ENCODE assay signal across 9 cellular contexts in the genomic region with DNA sequence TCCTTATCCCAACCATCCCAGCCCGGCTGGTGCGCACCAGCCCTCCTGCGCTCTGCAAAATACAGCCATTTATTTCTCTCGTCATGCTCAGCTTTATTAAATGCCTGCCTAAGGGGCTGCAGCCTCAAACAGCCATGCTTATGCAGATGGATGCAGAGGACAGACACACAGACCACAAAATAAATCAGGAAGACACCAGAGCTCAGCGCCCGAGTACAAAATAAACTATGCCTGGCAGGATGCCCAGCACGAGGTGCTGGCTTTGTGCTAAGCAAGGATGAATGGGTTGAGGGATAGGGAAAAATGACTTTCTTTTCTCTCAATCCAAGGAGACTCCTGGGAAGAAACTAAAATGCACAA.
DNase-seq lines count a peak whose midpoint lies in the region; ATAC-seq and TF ChIP-seq lines count a peak whose summit lies in the region.
"Had no signal": no experiment of that assay in that cellular context is flagged by ENCODE, and none has a peak within 500 bp of the region (broad histone marks: within the 10 kb centered on the region; RNA-seq: fewer than 3 reads in every experiment).

No MANE protein-coding gene starts in this region.

- no peak for TF ChIP-seq CTCF in fibroblast of mammary gland (conservative IDR thresholded peaks at IDR 0.05; ENCODE audit: control insufficient read depth, insufficient read depth, low read depth, low read length)

- H3K4me3 Mint-ChIP-seq in activated T-cell treated with anti-CD3 and anti-CD28 coated beads, Interleukin-2, amount 50 U/mL, for 4 hours: no peak overlapping the region
- no peak overlapping the region for H3K4me3 Mint-ChIP-seq in natural killer cell treated with Interleukin-12 subunit alpha and Interleukin-12 subunit beta and Interleukin-15 and Interleukin-18, amount 100 ng/mL, for 72 hours
- H3K4me3 Mint-ChIP-seq: natural killer cell had no signal

- peaks cover 9% of the 10 kb centered on the region for H3K27me3 Mint-ChIP-seq in activated T-cell treated with anti-CD3 and anti-CD28 coated beads, Interleukin-2, amount 50 U/mL, for 4 hours (ENCODE audit: low read depth)
- peaks cover 17 to 20% of the 10 kb centered on the region in 2 donors for H3K27me3 Mint-ChIP-seq in natural killer cell treated with Interleukin-12 subunit alpha and Interleukin-12 subunit beta and Interleukin-15 and Interleukin-18, amount 100 ng/mL, for 72 hours

- ATAC-seq in activated T-cell treated with anti-CD3 and anti-CD28 coated beads, Interleukin-2, amount 50 U/mL, for 4 hours: no peak
- ATAC-seq in natural killer cell treated with Interleukin-12 subunit alpha and Interleukin-12 subunit beta and Interleukin-15 and Interleukin-18, amount 100 ng/mL, for 72 hours: no peak

- H3K4me3 ChIP-seq in fibroblast of mammary gland (ENCODE audit: control insufficient read depth, low read depth, low read length): no peak overlapping the region

- H3K27ac Mint-ChIP-seq in natural killer cell treated with Interleukin-12 subunit alpha and Interleukin-12 subunit beta and Interleukin-15 and Interleukin-18, amount 100 ng/mL, for 72 hours: no peak overlapping the region
- H3K27ac Mint-ChIP-seq: natural killer cell had no signal

- no peaks in the 10 kb centered on the region for H3K36me3 Mint-ChIP-seq in activated T-cell treated with anti-CD3 and anti-CD28 coated beads, Interleukin-2, amount 50 U/mL, for 4 hours (ENCODE audit: insufficient read depth)
- no peaks in the 10 kb centered on the region for H3K36me3 Mint-ChIP-seq in natural killer cell treated with Interleukin-12 subunit alpha and Interleukin-12 subunit beta and Interleukin-15 and Interleukin-18, amount 100 ng/mL, for 72 hours
- H3K36me3 Mint-ChIP-seq: natural killer cell had no signal

- H3K9me3 Mint-ChIP-seq in activated T-cell treated with anti-CD3 and anti-CD28 coated beads, Interleukin-2, amount 50 U/mL, for 4 hours: no peaks in the 10 kb centered on the region
- H3K9me3 Mint-ChIP-seq in natural killer cell treated with Interleukin-12 subunit alpha and Interleukin-12 subunit beta and Interleukin-15 and Interleukin-18, amount 100 ng/mL, for 72 hours: no peaks in the 10 kb centered on the region
- H3K9me3 Mint-ChIP-seq: natural killer cell had no signal

- no peaks in the 10 kb centered on the region for H3K4me1 Mint-ChIP-seq in activated T-cell treated with anti-CD3 and anti-CD28 coated beads, Interleukin-2, amount 50 U/mL, for 4 hours (ENCODE audit: low read depth)
- H3K4me1 Mint-ChIP-seq in natural killer cell treated with Interleukin-12 subunit alpha and Interleukin-12 subunit beta and Interleukin-15 and Interleukin-18, amount 100 ng/mL, for 72 hours (ENCODE audit: low read depth in 2 of 2): no peaks in the 10 kb centered on the region
- H3K4me1 Mint-ChIP-seq: natural killer cell had no signal

- DNase-seq in DMS53 (lab: John Stamatoyannopoulos, UW) (peak; percentile 70), NCI-H345 treated with DMSO at 0.1 percent for 48 hours (lab: John Stamatoyannopoulos, UW; ENCODE audit: unreplicated experiment) (peak; percentile 70), fibroblast of mammary gland (ENCODE audit: low read depth) (peak; percentile 85), pons (ENCODE audit: low spot score) (peak; percentile 53), NCI-H1436 treated with DMSO at 0.1 percent for 48 hours (lab: John Stamatoyannopoulos, UW) (no peak)
- DNase-seq in activated T-cell treated with anti-CD3 and anti-CD28 coated beads, Interleukin-2, amount 50 U/mL, for 4 hours: no peak
- DNase-seq in activated CD8-positive, alpha-beta memory T cell treated with anti-CD3 and anti-CD28 coated beads, Interleukin-2, amount 50 U/mL, for 48 hours: no peak
- DNase-seq in natural killer cell treated with Interleukin-12 subunit alpha and Interleukin-12 subunit beta and Interleukin-15 and Interleukin-18, amount 100 ng/mL, for 72 hours (ENCODE audit: low spot score): no peak
- DNase-seq: natural killer cell had no signal

Comparison
In these comparisons a context has a peak if more than half of its experiments do, and no peak if none do; other contexts are left out.
1. DNase-seq: peak in DMS53 (single experiment), NCI-H345 treated with DMSO at 0.1 percent for 48 hours (single experiment), fibroblast of mammary gland (single experiment) and pons (single experiment); none in activated T-cell treated with anti-CD3 and anti-CD28 coated beads, Interleukin-2, amount 50 U/mL, for 4 hours (single experiment), activated CD8-positive, alpha-beta memory T cell treated with anti-CD3 and anti-CD28 coated beads, Interleukin-2, amount 50 U/mL, for 48 hours (single experiment), NCI-H1436 treated with DMSO at 0.1 percent for 48 hours (single experiment) and natural killer cell treated with Interleukin-12 subunit alpha and Interleukin-12 subunit beta and Interleukin-15 and Interleukin-18, amount 100 ng/mL, for 72 hours (single experiment).